Comparison of ENCODE assay signal across 10 cellular contexts in genomic region chr15:90075420-90076289, GRCh38. TPM values are rescaled to one million over a fixed set of nuclear protein-coding genes. Genes with fewer than 3 reads are reported as not detected.
DNase-seq lines count a peak whose midpoint lies in the region; ATAC-seq, FAIRE-seq and TF ChIP-seq lines count a peak whose summit lies in the region.
"Had no signal": no experiment of that assay in that cellular context is flagged by ENCODE, and none has a peak within 500 bp of the region (broad histone marks: within the 10 kb centered on the region; RNA-seq: fewer than 3 reads in every experiment).

No MANE protein-coding gene starts in this region.

- TF ChIP-seq POLR2A in K562 (conservative IDR thresholded peaks at IDR 0.05) = no peak

- H4K20me1 ChIP-seq in K562 (replicated peaks; ENCODE audit: control insufficient read depth, insufficient read depth, low read length) = no peaks in the 10 kb centered on the region

- no peak overlapping the region for H3K9ac ChIP-seq in K562 (ENCODE audit: insufficient read depth in 1 of 2, low read depth in 2 of 2, low read length in 2 of 2)

- peaks cover 12% of the 10 kb centered on the region for H3K4me1 Mint-ChIP-seq in type B pancreatic cell (ENCODE audit: unreplicated experiment)

- H3K4me1 ChIP-seq in K562 (replicated peaks in 1 of 2; ENCODE audit: control insufficient read depth in 2 of 2, insufficient read depth in 2 of 2, low read length in 2 of 2) (peaks cover 0 to 23% of the 10 kb centered on the region in 2 experiments; a peak in 1 of 5 replicates), lower lobe of right lung (peaks cover 10% of the 10 kb centered on the region), ascending aorta (peaks cover 0 to 2% of the 10 kb centered on the region in 2 donors)

- CTCF ChIA-PET in K562 (lab: Yijun Ruan, JAX; ENCODE audit: low intra/inter-chr PET ratio) = interaction anchor here (0.6 kb wide), 1 partner anchor 19 kb away, joined by 3 read pairs; no protein-coding TSS in a partner anchor

- H3K9me3 Mint-ChIP-seq in type B pancreatic cell = no peaks in the 10 kb centered on the region

- WGBS in K562 (ENCODE audit: insufficient coverage, low coverage, missing lambda C conversion rate) = 66% methylated on average over 11 of the region's 13 CpGs

- in situ Hi-C loops in K562 (cut with MboI) = loop anchor here (10.0 kb wide), 1 partner anchor 341 kb away; no protein-coding TSS in a partner anchor

- H3K9me1 ChIP-seq in K562 (ENCODE audit: control insufficient read depth, insufficient read depth, low read length) = no peaks in the 10 kb centered on the region

- H3K4me3 Mint-ChIP-seq in type B pancreatic cell = peak overlapping the region; percentile 22

- FAIRE-seq in K562 (lab: Jason Lieb, UNC) = no peak
- FAIRE-seq: GM12891 had no signal

- POLR2A ChIA-PET in K562 (lab: Yijun Ruan, JAX) = interaction anchor here (0.5 to 0.8 kb wide), 4 partner anchors 7 to 202 kb away, joined by 3 to 4 read pairs (median 4); no protein-coding TSS in a partner anchor

- H3K79me2 ChIP-seq in K562 (ENCODE audit: control insufficient read depth, insufficient read depth, low read length) = no peaks in the 10 kb centered on the region

- DNase-seq in stimulated activated CD4-positive, alpha-beta T cell treated with anti-CD3 and anti-CD28 coated beads, Interleukin-1b, Interleukin-23, amount 100 ng/mL, for 48 hours = peak; percentile 58
- no peak for DNase-seq in stimulated activated CD4-positive, alpha-beta T cell treated with anti-CD3 and anti-CD28 coated beads, Interleukin-12 subunit alpha, Interleukin-12 subunit beta, amount 100 ng/mL, for 4 hours
- DNase-seq in K562 (ENCODE audit: extremely low read depth in 1 of 4, low spot score in 3 of 4) = no peak
- no peak for DNase-seq in lower lobe of right lung
- DNase-seq in type B pancreatic cell (ENCODE audit: extremely low spot score, unreplicated experiment) = no peak
- DNase-seq in ascending aorta (ENCODE audit: low spot score in 2 of 2) = no peak
- DNase-seq in NCI-H748 (lab: John Stamatoyannopoulos, UW; ENCODE audit: unreplicated experiment) = no peak
- DNase-seq: NCI-H226 had no signal

- TF ChIP-seq CTCF in K562 (IDR thresholded peaks at IDR 0.05 in 2 of 3, conservative IDR thresholded peaks at IDR 0.05 in 1 of 3; ENCODE audit: insufficient read depth in 2 of 3, low read depth in 1 of 3, low read length in 3 of 3) (no peak), lower lobe of right lung (IDR thresholded peaks at IDR 0.05) (no peak), type B pancreatic cell (conservative IDR thresholded peaks at IDR 0.05) (no peak), ascending aorta (IDR thresholded peaks at IDR 0.05) (no peak)

- H3K4me3 ChIP-seq in K562 (no peak overlapping the region), lower lobe of right lung (no peak overlapping the region), ascending aorta (no peak overlapping the region)

- TF ChIP-seq RAD21 in K562 (CRISPR knock-in tag; conservative IDR thresholded peaks at IDR 0.05 in 1 of 2, IDR thresholded peaks at IDR 0.05 in 1 of 2) = no peak

- no peak overlapping the region for H3K4me2 ChIP-seq in K562 (ENCODE audit: insufficient read depth, low read length)

- no peak overlapping the region for H2AFZ ChIP-seq in K562 (ENCODE audit: low read depth, low read length)

- peak overlapping the region; percentile 86 for H3K27ac Mint-ChIP-seq in type B pancreatic cell

- H3K9me3 ChIP-seq in K562 (replicated peaks; ENCODE audit: control insufficient read depth, insufficient read depth, low read depth, low read length) (no peaks in the 10 kb centered on the region), lower lobe of right lung (no peaks in the 10 kb centered on the region), ascending aorta (no peaks in the 10 kb centered on the region)

- TF ChIP-seq EP300 in K562 (IDR thresholded peaks at IDR 0.05; ENCODE audit: low read length) = no peak

- no TSS peak for BruUV-seq in K562 (replicated peaks; lab: Mats Ljungman, UMichigan)

- ATAC-seq in K562 = no peak
- ATAC-seq in lower lobe of right lung = peak; percentile 38 to 55
- ATAC-seq in HG02852 (IDR thresholded peaks at IDR 0.05; ENCODE audit: unreplicated experiment) = no peak

- peaks cover 7% of the 10 kb centered on the region for H3K36me3 Mint-ChIP-seq in type B pancreatic cell

- no peaks in the 10 kb centered on the region for H3K27me3 Mint-ChIP-seq in type B pancreatic cell

- H3K27ac ChIP-seq in K562 (ENCODE audit: extremely low read depth, low read depth, low read length) (no peak overlapping the region), lower lobe of right lung (peak overlapping the region; percentile 41), ascending aorta (no peak overlapping the region)

- intact Hi-C loops in K562 (cut with micrococcal nuclease) = no loop called here
- intact Hi-C loops in lower lobe of right lung (cut with DNase I) = no loop called here
- intact Hi-C loops in ascending aorta (cut with DNase I) = no loop called here

- H3K27me3 ChIP-seq in K562 (ENCODE audit: control insufficient read depth in 2 of 2, insufficient read depth in 2 of 2, low read length in 2 of 2) (no peaks in the 10 kb centered on the region), lower lobe of right lung (ENCODE audit: low read depth) (no peaks in the 10 kb centered on the region), ascending aorta (no peaks in the 10 kb centered on the region)

- H3K36me3 ChIP-seq in K562 (ENCODE audit: control insufficient read depth, insufficient read depth, low read length) (peaks cover 2% of the 10 kb centered on the region; the same call in 2 of the 3 replicates), lower lobe of right lung (peaks cover 79% of the 10 kb centered on the region), ascending aorta (peaks cover 35 to 37% of the 10 kb centered on the region in 2 donors)

TF ChIP-seq in K562, 482 proteins besides CTCF, POLR2A, EP300 and RAD21:
- TF ChIP-seq DPF2 (IDR thresholded peaks at IDR 0.05) (no peak), KDM5B (IDR thresholded peaks at IDR 0.05; ENCODE audit: insufficient replicate concordance, low read depth, low read length) (no peak), ZNF316 (IDR thresholded peaks at IDR 0.05) (peak; percentile 16; the same call in 1 of the 2 replicates), ZNF668 (CRISPR knock-in tag; IDR thresholded peaks at IDR 0.05) (no peak)

RNA-seq across cellular contexts. Expression of gene IDH2, which starts 26.6 kb away (rescaled TPM):
- 8.3 and 17.4 TPM in 2 replicates for total RNA-seq in K562 (2011; cell fraction: chromatin; rRNA removed; ENCODE audit: low replicate concordance)
- total RNA-seq in K562 (2011; cell fraction: nucleolus; rRNA removed) = 17.3 and 17.6 TPM in 2 replicates
- total RNA-seq in K562 (2011; cell fraction: nucleoplasm; rRNA removed) = 13.9 and 15.0 TPM in 2 replicates
- total RNA-seq in K562 (2014; rRNA removed) = 59.2 and 74.5 TPM in 2 replicates
- 34.2 and 41.2 TPM in 2 replicates for total RNA-seq in K562 (2014; rRNA removed; fragmentation: Illumina TruSeq; extraction: Trizol)
- 72.3 and 72.6 TPM in 2 replicates for total RNA-seq in K562 (2015; rRNA removed; fragmentation: Illumina TruSeq; extraction: Trizol)
- total RNA-seq in K562 (2021) = 76.7 and 80.4 TPM in 2 replicates
- 99.9 and 181 TPM in 2 replicates for polyA plus RNA-seq in K562 (2011; rRNA removed)
- polyA plus RNA-seq in K562 (2011; cell fraction: cytosol; rRNA removed) = 113 and 128 TPM in 2 replicates
- polyA plus RNA-seq in K562 (2011; cell fraction: nucleus; rRNA removed) = 68.2 and 102 TPM in 2 replicates
- 68.8 and 135 TPM in 2 replicates for polyA plus RNA-seq in K562 (2012)
- polyA plus RNA-seq in K562 (2014; fragmentation: Illumina TruSeq; extraction: Trizol) = 83.0 and 84.4 TPM in 2 replicates
- polyA plus RNA-seq in K562 (2014; fragmentation: Nextera tagmentation; extraction: Ambion mirVana) = 1 to 10 TPM in 1 of 2 experiments, under 1 TPM in 1; 0.70 to 3.1 TPM
- polyA plus RNA-seq in K562 (2014; rRNA removed) = 51.1 and 52.3 TPM in 2 replicates
- 62.2 and 82.4 TPM in 2 replicates for polyA minus RNA-seq in K562 (2011; rRNA and poly(A)+ RNA removed)
- polyA minus RNA-seq in K562 (2011; cell fraction: cytosol; rRNA and poly(A)+ RNA removed) = 51.4 and 98.5 TPM in 2 replicates
- 7.0 and 20.3 TPM in 2 replicates for polyA minus RNA-seq in K562 (2011; cell fraction: nucleus; rRNA and poly(A)+ RNA removed)
- total RNA-seq in lower lobe of right lung = 46.7 TPM
- 225 and 247 TPM in 2 replicates for total RNA-seq in type B pancreatic cell (ENCODE audit: low replicate concordance)
- 49.7 TPM for total RNA-seq in ascending aorta

Comparison
In these comparisons a context has a peak if more than half of its experiments do, and no peak if none do; other contexts are left out.
1. ATAC-seq: peak in lower lobe of right lung (2 of 2); none in K562 (single experiment) and HG02852 (single experiment).